In the genomic region with DNA sequence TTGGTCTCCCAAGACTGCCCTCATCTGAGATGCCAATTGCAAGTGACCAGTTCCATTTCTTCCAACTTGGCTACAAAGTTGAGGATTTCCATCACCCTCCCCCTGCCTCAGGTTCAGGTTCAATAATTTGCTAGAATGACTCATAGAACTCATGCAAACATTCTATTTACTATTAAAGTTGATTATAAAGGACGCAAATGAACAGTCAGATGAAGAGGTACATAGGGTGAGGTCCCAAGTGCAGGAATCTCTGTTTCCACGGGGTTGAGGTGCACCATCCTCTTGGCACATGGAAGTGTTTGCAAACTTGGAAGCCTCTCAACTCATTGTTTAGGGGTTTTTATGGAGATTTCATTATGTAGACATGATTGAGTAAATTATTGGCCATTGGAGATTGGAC, we compare ENCODE assay signal across 28 cellular contexts. TPM values are rescaled to one million over a fixed set of nuclear protein-coding genes. Genes with fewer than 3 reads are reported as not detected.
"Had no signal": no experiment of that assay in that cellular context is flagged by ENCODE, and none has a peak within 500 bp of the region (broad histone marks: within the 10 kb centered on the region; RNA-seq: fewer than 3 reads in every experiment).

No MANE protein-coding gene starts in this region.

- H3K9me2 ChIP-seq: SK-N-SH had no signal

- H2AFZ ChIP-seq: PC-9 had no signal

- H3K27ac ChIP-seq: ascending aorta, KMS-11, PC-9, SJSA1 had no signal

- H3K27me3 ChIP-seq: ascending aorta, SJSA1 had no signal

- H3K9me3 ChIP-seq: ascending aorta, SJSA1, SK-N-SH had no signal

- DNase-seq: activated CD4-positive, alpha-beta T cell treated with anti-CD3 and anti-CD28 coated beads, Interleukin-2, amount 10 ng/mL, durations not matched to agents 24 days and 14 days; activated CD4-positive, alpha-beta T cell treated with anti-CD3 and anti-CD28 coated beads, Interleukin-2, amount 50 U/mL, for 4 hours; activated CD8-positive, alpha-beta T cell treated with anti-CD3 and anti-CD28 coated beads for 36 hours; activated gamma-delta T cell; activated naive CD4-positive, alpha-beta T cell treated with Interleukin-2 at 50 U/mL for 16 hours; activated naive CD8-positive, alpha-beta T cell treated with anti-CD3 and anti-CD28 coated beads, Interleukin-2, amount 10 ng/mL, durations not matched to agents 7 days and 5 days; activated T-cell treated with anti-CD3 and anti-CD28 coated beads, Interleukin-2, amount 50 U/mL, for 24 hours; amygdala; NCI-H1105 treated with DMSO at 0.1 percent for 48 hours; NCI-H1436; NCI-H1694; NCI-H1930; NCI-H2081 treated with DMSO at 0.1 percent for 48 hours; NCI-H226; NCI-H446 treated with DMSO at 0.1 percent for 48 hours; NCI-H524; PC-9; SHP77 treated with DMSO at 0.1 percent for 48 hours; SK-N-SH had no signal

- H3K4me3 ChIP-seq: ascending aorta, PC-9, SJSA1 had no signal

- FAIRE-seq: RCC 7860, TTC549 had no signal

- H3K9ac ChIP-seq: KMS-11, SK-N-SH had no signal

- H3K36me3 ChIP-seq: ascending aorta, SJSA1 had no signal

- ATAC-seq: activated CD8-positive, alpha-beta T cell treated with anti-CD3 and anti-CD28 coated beads for 36 hours had no signal

- H3K4me1 ChIP-seq: ascending aorta had no signal

- H3K4me2 ChIP-seq: KMS-11, PC-9, SK-N-SH had no signal

RNA-seq across cellular contexts. Expression of a gene that starts 41.0 kb away (rescaled TPM):
- total RNA-seq: activated CD4-positive, alpha-beta T cell treated with anti-CD3 and anti-CD28 coated beads, Interleukin-2, amount 10 ng/mL, durations not matched to agents 24 days and 14 days; activated CD8-positive, alpha-beta memory T cell treated with anti-CD3 and anti-CD28 coated beads for 36 hours; activated CD8-positive, alpha-beta T cell treated with anti-CD3 and anti-CD28 coated beads for 36 hours; activated naive CD8-positive, alpha-beta T cell treated with anti-CD3 and anti-CD28 coated beads, Interleukin-2, amount 10 ng/mL, durations not matched to agents 7 days and 5 days; activated T-helper 2 cell treated with anti-CD3 and anti-CD28 coated beads, Interferon-gamma antibody, Interleukin-2, Interleukin-4, amounts not matched to agents 10 μg/mL and 5 μg/mL and 100 μg/mL, durations not matched to agents 14 hours and 24 hours and 36 hours; ascending aorta; cardiac septum; LHCN-M2; SJSA1 had no signal
